In the genomic region with DNA sequence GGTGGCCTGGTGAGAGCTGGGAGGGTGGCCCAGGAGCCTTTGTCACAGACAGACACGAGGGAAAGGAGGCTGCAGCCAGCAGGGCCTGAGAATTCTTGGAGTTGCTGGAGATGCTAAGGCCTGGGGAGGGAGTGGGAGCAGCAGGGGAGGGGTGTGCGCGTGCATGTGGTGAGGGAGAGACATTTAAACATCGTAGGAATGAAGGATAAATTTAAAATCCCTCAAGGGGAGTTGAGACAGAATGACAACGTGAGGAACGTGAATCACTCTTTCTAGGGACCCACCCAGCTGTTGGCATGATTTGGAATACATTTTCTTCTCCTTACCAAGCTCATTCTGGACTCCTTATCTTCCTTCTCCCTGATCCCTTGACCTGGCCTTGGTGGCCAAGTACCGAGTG, we compare ENCODE assay signal across 5 cellular contexts.
"Had no signal": no experiment of that assay in that cellular context is flagged by ENCODE, and none has a peak within 500 bp of the region (broad histone marks: within the 10 kb centered on the region; RNA-seq: fewer than 3 reads in every experiment).

No MANE protein-coding gene starts in this region.

- H3K4me3 Mint-ChIP-seq: GM23338, H9 had no signal

- H3K9me3 Mint-ChIP-seq: GM23338, H9 had no signal

- H3K27ac Mint-ChIP-seq: GM23338 had no signal

- DNase-seq: H9, HCEC 1CT, IMR-90 had no signal

- H2AFZ ChIP-seq: GM23338 had no signal

- H3K4me3 ChIP-seq: GM23338, K562 had no signal

- H3K4me2 ChIP-seq: GM23338 had no signal

- ATAC-seq: GM23338, K562 had no signal
